ENCODE assay signal across 17 cellular contexts in the genomic region with DNA sequence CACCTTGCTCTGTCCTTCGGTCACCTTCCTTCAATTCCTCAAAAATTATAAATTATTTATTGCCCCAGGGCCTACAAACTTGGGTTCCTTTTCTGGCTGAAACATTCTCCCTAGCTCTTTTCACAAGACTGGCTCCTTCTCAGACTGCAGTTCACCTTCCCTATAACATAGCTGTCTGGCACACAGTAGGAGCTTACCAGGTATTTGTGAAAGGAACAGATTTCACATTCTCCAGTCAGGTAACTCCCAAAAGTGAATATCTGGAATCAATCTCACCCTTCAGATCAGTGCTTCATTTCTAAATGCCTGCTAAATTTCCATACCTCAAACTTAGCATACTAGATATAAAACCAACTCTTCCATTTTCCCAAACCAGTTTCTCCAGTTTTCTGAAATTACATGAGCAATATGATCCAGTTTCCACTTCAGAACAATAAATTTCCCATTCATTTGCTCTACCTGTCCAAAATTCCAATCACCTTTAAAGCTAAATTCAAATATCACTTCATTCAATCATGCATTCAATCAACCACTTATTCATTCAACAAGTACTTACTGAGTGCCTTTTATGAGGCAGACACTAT. TPM values are rescaled to one million over a fixed set of nuclear protein-coding genes. Genes with fewer than 3 reads are reported as not detected.
A peak's percentile ranks its signal among the peaks of the same experiment; 100 is the strongest.
DNase-seq lines count a peak whose midpoint lies in the region; ATAC-seq and TF ChIP-seq lines count a peak whose summit lies in the region.
"Had no signal": no experiment of that assay in that cellular context is flagged by ENCODE, and none has a peak within 500 bp of the region (broad histone marks: within the 10 kb centered on the region; RNA-seq: fewer than 3 reads in every experiment).

No MANE protein-coding gene starts in this region.

- H3K4me3 Mint-ChIP-seq in CD4-positive, alpha-beta T cell = peak overlapping the region; percentile 12
- H3K4me3 Mint-ChIP-seq in T-cell (no peak overlapping the region), immature natural killer cell (no peak overlapping the region)
- H3K4me3 Mint-ChIP-seq: neural progenitor cell had no signal

- intact Hi-C loops in CD4-positive, alpha-beta T cell (cut with DNase I, micrococcal nuclease) = no loop called here
- intact Hi-C loops in stomach (cut with DNase I; ENCODE audit: low total_unique reads) = no loop called here

- H3K9me3 ChIP-seq in CD4-positive, alpha-beta T cell (ENCODE audit: control insufficient read depth, low read length) = no peaks in the 10 kb centered on the region
- H3K9me3 ChIP-seq in stomach = no peaks in the 10 kb centered on the region
- H3K9me3 ChIP-seq: colonic mucosa, SJSA1, spleen had no signal

- peaks cover 0 to 12% (median 4%) of the 10 kb centered on the region in 4 donors for H3K36me3 ChIP-seq in stomach
- H3K36me3 ChIP-seq: colonic mucosa, neural progenitor cell had no signal

- WGBS in stomach, 5 donors = 91 to 100% (median 100%) methylated on average over 1 of the region's 1 CpG

- TF ChIP-seq EP300 in stomach (IDR thresholded peaks at IDR 0.05) = no peak

- H3K27ac Mint-ChIP-seq in CD4-positive, alpha-beta T cell = peak overlapping the region; percentile 85
- peak overlapping the region; percentile 68 to 80 for H3K27ac Mint-ChIP-seq in T-cell
- H3K27ac Mint-ChIP-seq in immature natural killer cell = peak overlapping the region in 4 of 6 donors; percentile 11 to 81 (median 52)
- H3K27ac Mint-ChIP-seq: neural progenitor cell had no signal

- no peak for ATAC-seq in CD4-positive, alpha-beta T cell (ENCODE audit: poor library complexity)
- ATAC-seq in T-cell (replicated peaks in 1 of 4) = no peak
- no peak for ATAC-seq in HG02759 (IDR thresholded peaks at IDR 0.05; ENCODE audit: unreplicated experiment)
- no peak for ATAC-seq in HG03196 (IDR thresholded peaks at IDR 0.05; ENCODE audit: unreplicated experiment)

- peaks cover 0 to 34% (median 6%) of the 10 kb centered on the region in 4 donors for H3K4me1 ChIP-seq in stomach

- no peak overlapping the region for H3K27ac ChIP-seq in CD4-positive, alpha-beta T cell (ENCODE audit: low read depth, low read length)
- no peak overlapping the region for H3K27ac ChIP-seq in stomach
- H3K27ac ChIP-seq: colonic mucosa, neural progenitor cell, SJSA1, spleen had no signal

- peaks cover 75% of the 10 kb centered on the region for H3K4me1 Mint-ChIP-seq in CD4-positive, alpha-beta T cell (ENCODE audit: low read depth)
- peaks cover 73 to 81% (median 79%) of the 10 kb centered on the region in 3 donors for H3K4me1 Mint-ChIP-seq in T-cell
- peaks cover 58 to 77% of the 10 kb centered on the region in 2 donors for H3K4me1 Mint-ChIP-seq in immature natural killer cell

- no peak for DNase-seq in CD4-positive, alpha-beta T cell
- DNase-seq in DMS79 (lab: John Stamatoyannopoulos, UW) (peak; percentile 53), T-cell (no peak), immature natural killer cell (no peak), stomach (no peak)
- no peak for DNase-seq in stimulated activated CD4-positive, alpha-beta T cell treated with anti-CD3 and anti-CD28 coated beads, Interleukin-12 subunit alpha, Interleukin-12 subunit beta, amount 100 ng/mL, for 4 hours
- DNase-seq: activated CD4-positive, alpha-beta T cell treated with anti-CD3 and anti-CD28 coated beads for 1 hour; activated naive CD4-positive, alpha-beta T cell treated with Interleukin-2 at 50 U/mL for 16 hours; colonic mucosa; foreskin melanocyte; IMR-90; NCI-H1694 treated with DMSO at 0.1 percent for 48 hours; spleen had no signal

- POLR2A ChIA-PET in CD4-positive, alpha-beta T cell (lab: Charles Lee) = interaction anchor here (1.4 kb wide), 1 partner anchor 35 kb away, joined by 4 read pairs; no protein-coding TSS in a partner anchor
- POLR2A ChIA-PET in T-cell (lab: Charles Lee) = no interaction called here

- peaks cover 48% of the 10 kb centered on the region for H3K36me3 Mint-ChIP-seq in CD4-positive, alpha-beta T cell (ENCODE audit: low read depth)
- H3K36me3 Mint-ChIP-seq in T-cell (peaks cover 48% of the 10 kb centered on the region), immature natural killer cell (peaks cover 15 to 25% (median 24%) of the 10 kb centered on the region in 3 donors)

- no peaks in the 10 kb centered on the region for H3K9me3 Mint-ChIP-seq in CD4-positive, alpha-beta T cell
- H3K9me3 Mint-ChIP-seq in T-cell (no peaks in the 10 kb centered on the region), immature natural killer cell (no peaks in the 10 kb centered on the region)
- H3K9me3 Mint-ChIP-seq: neural progenitor cell had no signal

- no peak overlapping the region for H3K4me3 ChIP-seq in stomach
- H3K4me3 ChIP-seq: colonic mucosa, neural progenitor cell, SJSA1, spleen had no signal

- no peak for TF ChIP-seq CTCF in CD4-positive, alpha-beta T cell (IDR thresholded peaks at IDR 0.05)
- no peak for TF ChIP-seq CTCF in stomach (IDR thresholded peaks at IDR 0.05)

- no peak for TF ChIP-seq POLR2A in stomach (IDR thresholded peaks at IDR 0.05)

- H3K27me3 ChIP-seq in CD4-positive, alpha-beta T cell (ENCODE audit: control insufficient read depth, insufficient read depth, low read length) = no peaks in the 10 kb centered on the region
- no peaks in the 10 kb centered on the region for H3K27me3 ChIP-seq in stomach
- H3K27me3 ChIP-seq: colonic mucosa, neural progenitor cell, SJSA1, spleen had no signal

- CTCF ChIA-PET in CD4-positive, alpha-beta T cell (lab: Charles Lee) = interaction anchor here (2.9 kb wide), 1 partner anchor 32 kb away, joined by 11 read pairs; no protein-coding TSS in a partner anchor
- CTCF ChIA-PET in T-cell (lab: Charles Lee) = interaction anchor here in 1 of 2 donors (0.6 kb wide), 1 partner anchor 14 kb away, joined by 7 read pairs; no protein-coding TSS in a partner anchor

- no peaks in the 10 kb centered on the region for H3K27me3 Mint-ChIP-seq in CD4-positive, alpha-beta T cell
- H3K27me3 Mint-ChIP-seq in T-cell (no peaks in the 10 kb centered on the region), immature natural killer cell (ENCODE audit: low read depth in 3 of 3) (peaks cover under 1 to 3% (median 1%) of the 10 kb centered on the region in 3 donors)

RNA-seq across cellular contexts. Expression of gene RFFL, which starts 6.1 kb away (rescaled TPM):
- total RNA-seq in CD4-positive, alpha-beta T cell = 10 to 100 TPM; 57.8 to 66.1 TPM
- 10 to 100 TPM; 51.3 to 80.2 (median 74.1) TPM for total RNA-seq in T-cell
- polyA plus RNA-seq in immature natural killer cell = 10 to 100 TPM; 24.0 to 45.4 (median 34.0) TPM
- 10 to 100 TPM; 10.7 to 31.0 (median 20.4) TPM for total RNA-seq in stomach
- 10 to 100 TPM in 1 of 3 donors, 1 to 10 TPM in 2; 6.2 to 14.5 (median 7.2) TPM for polyA plus RNA-seq in stomach
